10 cellular contexts compared by ENCODE assay signal in genomic region chr2:30691948-30692828, GRCh38.
DNase-seq lines count a peak whose midpoint lies in the region; ATAC-seq and TF ChIP-seq lines count a peak whose summit lies in the region.
"Had no signal": no experiment of that assay in that cellular context is flagged by ENCODE, and none has a peak within 500 bp of the region (broad histone marks: within the 10 kb centered on the region; RNA-seq: fewer than 3 reads in every experiment).

No MANE protein-coding gene starts in this region.

- no peak overlapping the region for H3K4me3 ChIP-seq in PC-9
- H3K4me3 ChIP-seq in CD4-positive, alpha-beta memory T cell (ENCODE audit: low read length in 2 of 2): no peak overlapping the region

- H3F3A ChIP-seq in PC-9 (ENCODE audit: insufficient read depth, low read depth): no peaks in the 10 kb centered on the region

- H3K4me3 Mint-ChIP-seq in stimulated activated naive B cell treated with anti-CD40 and anti-IgM and Interleukin-4, amounts not matched to agents 10 μg/mL and 1 μg/mL and 100 μg/mL, for 72 hours: no peak overlapping the region
- no peak overlapping the region for H3K4me3 Mint-ChIP-seq in CD4-positive, alpha-beta memory T cell

- H3K27me3 ChIP-seq in PC-9 (ENCODE audit: insufficient read depth, low read depth): peaks cover 4% of the 10 kb centered on the region; the same call in 1 of the 2 replicates
- H3K27me3 ChIP-seq in CD4-positive, alpha-beta memory T cell (ENCODE audit: insufficient read depth, low read length): no peaks in the 10 kb centered on the region

- no peaks in the 10 kb centered on the region for H3K36me3 Mint-ChIP-seq in stimulated activated naive B cell treated with anti-CD40 and anti-IgM and Interleukin-4, amounts not matched to agents 10 μg/mL and 1 μg/mL and 100 μg/mL, for 72 hours
- H3K36me3 Mint-ChIP-seq in CD4-positive, alpha-beta memory T cell: no peaks in the 10 kb centered on the region

- H3K27ac Mint-ChIP-seq in stimulated activated naive B cell treated with anti-CD40 and anti-IgM and Interleukin-4, amounts not matched to agents 10 μg/mL and 1 μg/mL and 100 μg/mL, for 72 hours: no peak overlapping the region
- H3K27ac Mint-ChIP-seq in CD4-positive, alpha-beta memory T cell: no peak overlapping the region

- peaks cover 4 to 11% of the 10 kb centered on the region in 2 donors for H3K27me3 Mint-ChIP-seq in stimulated activated naive B cell treated with anti-CD40 and anti-IgM and Interleukin-4, amounts not matched to agents 10 μg/mL and 1 μg/mL and 100 μg/mL, for 72 hours
- H3K27me3 Mint-ChIP-seq in CD4-positive, alpha-beta memory T cell: peaks cover 3 to 7% of the 10 kb centered on the region in 2 donors

- H3K9me2 ChIP-seq in PC-9 (ENCODE audit: insufficient read depth): no peaks in the 10 kb centered on the region

- POLR2A ChIA-PET in PC-9 (lab: Charles Lee; ENCODE audit: unreplicated experiment): interaction anchor here (0.6 kb wide), 1 partner anchor 492 kb away, joined by 3 read pairs; no protein-coding TSS in a partner anchor
- POLR2A ChIA-PET in CD4-positive, alpha-beta memory T cell (lab: Charles Lee; ENCODE audit: partially characterized antibody): no interaction called here

- no peak for TF ChIP-seq CTCF in PC-9 (conservative IDR thresholded peaks at IDR 0.05)

- intact Hi-C loops in left cardiac atrium (cut with DNase I): loop anchor here in 1 of 2 donors (5.0 kb wide), 1 partner anchor 485 kb away; no protein-coding TSS in a partner anchor
- intact Hi-C loops in PC-9 (cut with micrococcal nuclease; ENCODE audit: unreplicated experiment): no loop called here
- intact Hi-C loops in CD4-positive, alpha-beta memory T cell (cut with micrococcal nuclease): no loop called here

- H3K36me3 ChIP-seq in PC-9 (ENCODE audit: low read depth): no peaks in the 10 kb centered on the region
- H3K36me3 ChIP-seq in CD4-positive, alpha-beta memory T cell (ENCODE audit: insufficient read depth, low read length): no peaks in the 10 kb centered on the region

- no peaks in the 10 kb centered on the region for H4K20me1 ChIP-seq in PC-9 (ENCODE audit: insufficient read depth)

- no peaks in the 10 kb centered on the region for H3K4me1 ChIP-seq in PC-9 (replicated peaks; ENCODE audit: insufficient read depth)
- H3K4me1 ChIP-seq in CD4-positive, alpha-beta memory T cell (ENCODE audit: insufficient read depth, low read length): no peaks in the 10 kb centered on the region

- ATAC-seq in SK-N-SH treated with all-trans-retinoic acid at 6 μM for 48 hours: peak; percentile 82
- peak; percentile 11 to 35 for ATAC-seq in left cardiac atrium
- peak; percentile 29 to 34 for ATAC-seq in stimulated activated naive B cell treated with anti-CD40 and anti-IgM and Interleukin-4, amounts not matched to agents 10 μg/mL and 1 μg/mL and 100 μg/mL, for 72 hours (replicated peaks)

- H3K9me3 ChIP-seq in PC-9 (ENCODE audit: insufficient read depth, low read depth): no peaks in the 10 kb centered on the region
- no peaks in the 10 kb centered on the region for H3K9me3 ChIP-seq in CD4-positive, alpha-beta memory T cell (ENCODE audit: control insufficient read depth in 1 of 2, low read length in 2 of 2)

- no peaks in the 10 kb centered on the region for H3K9me3 Mint-ChIP-seq in stimulated activated naive B cell treated with anti-CD40 and anti-IgM and Interleukin-4, amounts not matched to agents 10 μg/mL and 1 μg/mL and 100 μg/mL, for 72 hours
- no peaks in the 10 kb centered on the region for H3K9me3 Mint-ChIP-seq in CD4-positive, alpha-beta memory T cell

- CTCF ChIA-PET in PC-9 (lab: Charles Lee): no interaction called here
- CTCF ChIA-PET in CD4-positive, alpha-beta memory T cell (lab: Charles Lee; ENCODE audit: partially characterized antibody): interaction anchor here (0.6 to 2.5 kb wide), 7 partner anchors 14 to 580 kb away, joined by 3 to 14 read pairs (median 5); no protein-coding TSS in a partner anchor

- DNase-seq in NCI-H146 (lab: John Stamatoyannopoulos, UW): peak; percentile 14
- no peak for DNase-seq in NCI-H146 treated with DMSO at 0.1 percent for 48 hours (lab: John Stamatoyannopoulos, UW; ENCODE audit: unreplicated experiment)
- no peak for DNase-seq in left cardiac atrium
- DNase-seq in stimulated activated naive B cell treated with anti-CD40 and anti-IgM and Interleukin-4, amounts not matched to agents 10 μg/mL and 1 μg/mL and 100 μg/mL, for 72 hours: no peak
- no peak for DNase-seq in PC-9
- DNase-seq in anterior cingulate cortex (lab: John Stamatoyannopoulos, UW): no peak
- no peak for DNase-seq in CD4-positive, alpha-beta memory T cell
- DNase-seq: GOT3, NCI-H510A treated with DMSO at 0.1 percent for 48 hours had no signal

- no peaks in the 10 kb centered on the region for H3K79me2 ChIP-seq in PC-9 (ENCODE audit: low read depth)

- H3K27ac ChIP-seq in PC-9: no peak overlapping the region
- H3K27ac ChIP-seq in CD4-positive, alpha-beta memory T cell (ENCODE audit: low read depth, low read length): no peak overlapping the region

- H3K4me1 Mint-ChIP-seq in stimulated activated naive B cell treated with anti-CD40 and anti-IgM and Interleukin-4, amounts not matched to agents 10 μg/mL and 1 μg/mL and 100 μg/mL, for 72 hours: peaks cover 0 to 2% of the 10 kb centered on the region in 2 donors
- H3K4me1 Mint-ChIP-seq in CD4-positive, alpha-beta memory T cell: no peaks in the 10 kb centered on the region

- no peak overlapping the region for H2AFZ ChIP-seq in PC-9

- no TSS peak for BruUV-seq in PC-9 (replicated peaks; lab: Mats Ljungman, UMichigan)

- H3K4me2 ChIP-seq in PC-9: no peak overlapping the region

TF ChIP-seq in SK-N-SH treated with all-trans-retinoic acid at 6 μM for 48 hours, 23 proteins besides CTCF, POLR2A, EP300 and RAD21 (continues in another document):
- no peak for TF ChIP-seq ZNF70 (CRISPR knock-in tag; IDR thresholded peaks at IDR 0.05)
- TF ChIP-seq TSHZ2 (CRISPR knock-in tag; IDR thresholded peaks at IDR 0.05): no peak
- TF ChIP-seq, protein P1, sequence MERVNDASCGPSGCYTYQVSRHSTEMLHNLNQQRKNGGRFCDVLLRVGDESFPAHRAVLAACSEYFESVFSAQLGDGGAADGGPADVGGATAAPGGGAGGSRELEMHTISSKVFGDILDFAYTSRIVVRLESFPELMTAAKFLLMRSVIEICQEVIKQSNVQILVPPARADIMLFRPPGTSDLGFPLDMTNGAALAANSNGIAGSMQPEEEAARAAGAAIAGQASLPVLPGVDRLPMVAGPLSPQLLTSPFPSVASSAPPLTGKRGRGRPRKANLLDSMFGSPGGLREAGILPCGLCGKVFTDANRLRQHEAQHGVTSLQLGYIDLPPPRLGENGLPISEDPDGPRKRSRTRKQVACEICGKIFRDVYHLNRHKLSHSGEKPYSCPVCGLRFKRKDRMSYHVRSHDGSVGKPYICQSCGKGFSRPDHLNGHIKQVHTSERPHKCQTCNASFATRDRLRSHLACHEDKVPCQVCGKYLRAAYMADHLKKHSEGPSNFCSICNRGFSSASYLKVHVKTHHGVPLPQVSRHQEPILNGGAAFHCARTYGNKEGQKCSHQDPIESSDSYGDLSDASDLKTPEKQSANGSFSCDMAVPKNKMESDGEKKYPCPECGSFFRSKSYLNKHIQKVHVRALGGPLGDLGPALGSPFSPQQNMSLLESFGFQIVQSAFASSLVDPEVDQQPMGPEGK (CRISPR knock-in tag; IDR thresholded peaks at IDR 0.05; ENCODE audit: borderline replicate concordance): no peak
- TF ChIP-seq, protein P2, sequence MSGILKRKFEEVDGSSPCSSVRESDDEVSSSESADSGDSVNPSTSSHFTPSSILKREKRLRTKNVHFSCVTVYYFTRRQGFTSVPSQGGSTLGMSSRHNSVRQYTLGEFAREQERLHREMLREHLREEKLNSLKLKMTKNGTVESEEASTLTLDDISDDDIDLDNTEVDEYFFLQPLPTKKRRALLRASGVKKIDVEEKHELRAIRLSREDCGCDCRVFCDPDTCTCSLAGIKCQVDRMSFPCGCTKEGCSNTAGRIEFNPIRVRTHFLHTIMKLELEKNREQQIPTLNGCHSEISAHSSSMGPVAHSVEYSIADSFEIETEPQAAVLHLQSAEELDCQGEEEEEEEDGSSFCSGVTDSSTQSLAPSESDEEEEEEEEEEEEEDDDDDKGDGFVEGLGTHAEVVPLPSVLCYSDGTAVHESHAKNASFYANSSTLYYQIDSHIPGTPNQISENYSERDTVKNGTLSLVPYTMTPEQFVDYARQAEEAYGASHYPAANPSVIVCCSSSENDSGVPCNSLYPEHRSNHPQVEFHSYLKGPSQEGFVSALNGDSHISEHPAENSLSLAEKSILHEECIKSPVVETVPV (CRISPR knock-in tag; IDR thresholded peaks at IDR 0.05): no peak
- TF ChIP-seq ZFP3 (CRISPR knock-in tag; IDR thresholded peaks at IDR 0.05): no peak
- no peak for TF ChIP-seq SNAI2 (CRISPR knock-in tag; IDR thresholded peaks at IDR 0.05)
- TF ChIP-seq ZC3H10 (CRISPR knock-in tag; IDR thresholded peaks at IDR 0.05): no peak
- TF ChIP-seq ISL1 (CRISPR knock-in tag; IDR thresholded peaks at IDR 0.05): no peak
- no peak for TF ChIP-seq CSDC2 (CRISPR knock-in tag; IDR thresholded peaks at IDR 0.05)

Comparison
In these comparisons a context has a peak if more than half of its experiments do, and no peak if none do; other contexts are left out.
1. ATAC-seq: peak in every context shown above with its lines; median percentile 82 in SK-N-SH treated with all-trans-retinoic acid at 6 μM for 48 hours; 32 in stimulated activated naive B cell treated with anti-CD40 and anti-IgM and Interleukin-4, amounts not matched to agents 10 μg/mL and 1 μg/mL and 100 μg/mL, for 72 hours; 23 in left cardiac atrium.